28 cellular contexts compared by ENCODE assay signal in genomic region chr3:150811984-150812383, GRCh38.
"Had no signal": no experiment of that assay in that cellular context is flagged by ENCODE, and none has a peak within 500 bp of the region (broad histone marks: within the 10 kb centered on the region; RNA-seq: fewer than 3 reads in every experiment).

No MANE protein-coding gene starts in this region.

- H3K4me3 Mint-ChIP-seq: immature natural killer cell; mesothelial cell of epicardium; naive B cell; natural killer cell; nephron progenitor cell; stimulated activated effector memory CD8-positive, alpha-beta T cell treated with anti-CD3 and anti-CD28 coated beads, Interleukin-12 subunit alpha, Interleukin-12 subunit beta, amount 100 ng/mL, for 72 hours; stimulated activated naive CD8-positive, alpha-beta T cell treated with anti-CD3 and anti-CD28 coated beads, Interleukin-15, amount 100 ng/mL, for 72 hours had no signal

- H3K27me3 ChIP-seq: pancreas, testis, thyroid gland, upper lobe of right lung had no signal

- H3K36me3 ChIP-seq: left ventricle myocardium inferior, pancreas, prostate gland, spleen, thyroid gland, upper lobe of right lung had no signal

- H3K36me3 Mint-ChIP-seq: mesothelial cell of epicardium; naive B cell; natural killer cell; stimulated activated effector memory CD8-positive, alpha-beta T cell treated with anti-CD3 and anti-CD28 coated beads, Interleukin-12 subunit alpha, Interleukin-12 subunit beta, amount 100 ng/mL, for 72 hours had no signal

- H3K4me1 Mint-ChIP-seq: immature natural killer cell; mesothelial cell of epicardium; naive B cell; natural killer cell; stimulated activated effector memory CD8-positive, alpha-beta T cell treated with anti-CD3 and anti-CD28 coated beads, Interleukin-12 subunit alpha, Interleukin-12 subunit beta, amount 100 ng/mL, for 72 hours; stimulated activated naive CD8-positive, alpha-beta T cell treated with anti-CD3 and anti-CD28 coated beads, Interleukin-15, amount 100 ng/mL, for 72 hours had no signal

- H3K4me3 ChIP-seq: left ventricle myocardium inferior, lung, pancreas, prostate gland, skin epidermis, spleen, testis, thyroid gland, upper lobe of right lung had no signal

- FAIRE-seq: islet of Langerhans, pancreas, urothelium cell line had no signal

- H3K9me3 ChIP-seq: left ventricle myocardium inferior, pancreas, prostate gland, spleen, testis, thyroid gland, upper lobe of right lung had no signal

- H3K4me1 ChIP-seq: left ventricle myocardium inferior, pancreas, prostate gland, spleen, testis, thyroid gland, upper lobe of right lung had no signal

- DNase-seq: hypothalamus; immature natural killer cell; left ventricle myocardium inferior; mesendoderm; naive B cell; natural killer cell; nephron progenitor cell; nucleus accumbens; pancreas; posterior cingulate gyrus; retina; right cardiac atrium; spleen; stimulated activated CD4-positive, alpha-beta T cell treated with anti-CD3 and anti-CD28 coated beads, Interleukin-4, amount 100 ng/mL, for 24 hours; stimulated activated naive CD4-positive, alpha-beta T cell treated with Interleukin-2 at 50 U/mL for 16 hours; stimulated activated naive CD8-positive, alpha-beta T cell treated with anti-CD3 and anti-CD28 coated beads, Interleukin-15, amount 100 ng/mL, for 72 hours; testis; thyroid gland; trophoblast cell; upper lobe of right lung had no signal

- H3K27ac Mint-ChIP-seq: immature natural killer cell; mesothelial cell of epicardium; natural killer cell; nephron progenitor cell; stimulated activated effector memory CD8-positive, alpha-beta T cell treated with anti-CD3 and anti-CD28 coated beads, Interleukin-12 subunit alpha, Interleukin-12 subunit beta, amount 100 ng/mL, for 72 hours; stimulated activated naive CD8-positive, alpha-beta T cell treated with anti-CD3 and anti-CD28 coated beads, Interleukin-15, amount 100 ng/mL, for 72 hours had no signal

- H3K9me3 Mint-ChIP-seq: immature natural killer cell; mesothelial cell of epicardium; natural killer cell; nephron progenitor cell; stimulated activated effector memory CD8-positive, alpha-beta T cell treated with anti-CD3 and anti-CD28 coated beads, Interleukin-12 subunit alpha, Interleukin-12 subunit beta, amount 100 ng/mL, for 72 hours; stimulated activated naive CD8-positive, alpha-beta T cell treated with anti-CD3 and anti-CD28 coated beads, Interleukin-15, amount 100 ng/mL, for 72 hours had no signal

- H3K27ac ChIP-seq: left ventricle myocardium inferior, pancreas, prostate gland, skin epidermis, spleen, testis, thyroid gland, upper lobe of right lung had no signal

- ATAC-seq: natural killer cell; pancreas; right cardiac atrium; sciatic nerve; stimulated activated effector memory CD8-positive, alpha-beta T cell treated with anti-CD3 and anti-CD28 coated beads, Interleukin-12 subunit alpha, Interleukin-12 subunit beta, amount 100 ng/mL, for 72 hours; stimulated activated naive CD8-positive, alpha-beta T cell treated with anti-CD3 and anti-CD28 coated beads, Interleukin-15, amount 100 ng/mL, for 72 hours; upper lobe of right lung had no signal
